14 cellular contexts compared by ENCODE assay signal in genomic region chr1:26020390-26020789, GRCh38. TPM values are rescaled to one million over a fixed set of nuclear protein-coding genes. Genes with fewer than 3 reads are reported as not detected.
DNase-seq lines count a peak whose midpoint lies in the region; ATAC-seq, FAIRE-seq and TF ChIP-seq lines count a peak whose summit lies in the region.
"Had no signal": no experiment of that assay in that cellular context is flagged by ENCODE, and none has a peak within 500 bp of the region (broad histone marks: within the 10 kb centered on the region; RNA-seq: fewer than 3 reads in every experiment).

No MANE protein-coding gene starts in this region.

- no peak overlapping the region for H3K4me3 ChIP-seq in testis
- H3K4me3 ChIP-seq: adrenal gland, lower lobe of right lung had no signal

- no peaks in the 10 kb centered on the region for H3K36me3 Mint-ChIP-seq in osteocyte (ENCODE audit: unreplicated experiment)
- H3K36me3 Mint-ChIP-seq: CD8-positive, alpha-beta T cell had no signal

- H3K4me1 ChIP-seq in testis = peaks cover 52% of the 10 kb centered on the region

- ATAC-seq in GM21367 (IDR thresholded peaks at IDR 0.05; ENCODE audit: unreplicated experiment) = no peak
- ATAC-seq: CD8-positive, alpha-beta T cell; lower lobe of right lung had no signal

- H3K27ac Mint-ChIP-seq in osteocyte (ENCODE audit: unreplicated experiment) = no peak overlapping the region
- H3K27ac Mint-ChIP-seq: CD8-positive, alpha-beta T cell had no signal

- H3K9me3 ChIP-seq in testis = no peaks in the 10 kb centered on the region
- H3K9me3 ChIP-seq: adrenal gland, lower lobe of right lung had no signal

- intact Hi-C loops in testis (cut with DNase I; ENCODE audit: low total_unique reads) = no loop called here

- no peak for TF ChIP-seq POLR2A in testis (IDR thresholded peaks at IDR 0.05)

- no peaks in the 10 kb centered on the region for H3K27me3 ChIP-seq in testis
- H3K27me3 ChIP-seq: adrenal gland had no signal

- peaks cover 33% of the 10 kb centered on the region for H3K4me1 Mint-ChIP-seq in osteocyte (ENCODE audit: unreplicated experiment)

- peak overlapping the region; percentile 37 to 50 for H3K27ac ChIP-seq in testis
- H3K27ac ChIP-seq: lower lobe of right lung had no signal

- 38 to 41% methylated on average over 6 of the region's 6 CpGs for WGBS in testis, 2 donors

- no peak for TF ChIP-seq CTCF in testis (IDR thresholded peaks at IDR 0.05)
- TF ChIP-seq CTCF in osteocyte (IDR thresholded peaks at IDR 0.05) = no peak

- no peaks in the 10 kb centered on the region for H3K36me3 ChIP-seq in testis (ENCODE audit: low read depth, missing control alignments)
- H3K36me3 ChIP-seq: adrenal gland, lower lobe of right lung had no signal

- no peaks in the 10 kb centered on the region for H3K27me3 Mint-ChIP-seq in osteocyte (ENCODE audit: unreplicated experiment)

- DNase-seq in HTR-8/SVneo (ENCODE audit: insufficient read length, low spot score) (no peak), dedifferentiated amniotic fluid mesenchymal stem cell (ENCODE audit: extremely low spot score) (peak; percentile 27), iris pigment epithelial cell (ENCODE audit: low read depth) (peak; percentile 53), testis (peak; percentile 52), medulla oblongata (ENCODE audit: extremely low spot score) (no peak), osteocyte (ENCODE audit: extremely low spot score, unreplicated experiment) (no peak)
- DNase-seq: adrenal gland; CD8-positive, alpha-beta T cell; GDM1; hippocampal formation; lower lobe of right lung; stimulated activated naive CD4-positive, alpha-beta T cell treated with Interleukin-2 at 50 U/mL for 16 hours had no signal

- H3K9me3 Mint-ChIP-seq in osteocyte (ENCODE audit: unreplicated experiment) = no peaks in the 10 kb centered on the region
- H3K9me3 Mint-ChIP-seq: CD8-positive, alpha-beta T cell had no signal

- no peak overlapping the region for H3K4me3 Mint-ChIP-seq in osteocyte (ENCODE audit: unreplicated experiment)
- H3K4me3 Mint-ChIP-seq: CD8-positive, alpha-beta T cell had no signal

- FAIRE-seq in HTR-8/SVneo (lab: Jason Lieb, UNC) = peak; percentile 63
- FAIRE-seq: H54 had no signal

RNA-seq across cellular contexts. Expression of gene EXTL1, which starts 1.2 kb away (rescaled TPM):
- 1 to 10 TPM; 1.3 to 2.8 TPM for total RNA-seq in testis
- polyA plus RNA-seq in testis (ENCODE audit: insufficient read depth, low read depth, low replicate concordance) = 1.3 TPM
- total RNA-seq in osteocyte = 0.30 and 0.34 TPM in 2 replicates

RNA-seq across cellular contexts. Expression of gene PAFAH2, which starts 22.5 kb away (rescaled TPM):
- total RNA-seq in testis (10 to 100 TPM; 14.5 to 24.1 TPM), osteocyte (8.4 and 10.4 TPM in 2 replicates)
- 18.9 TPM for polyA plus RNA-seq in testis (ENCODE audit: insufficient read depth, low read depth, low replicate concordance)

RNA-seq across cellular contexts. Expression of gene SLC30A2, which starts 25.5 kb away (rescaled TPM):
- total RNA-seq in testis (under 1 TPM; 0.24 to 0.87 TPM), osteocyte (not detected in 2 replicates)
- 1.0 TPM for polyA plus RNA-seq in testis (ENCODE audit: insufficient read depth, low read depth, low replicate concordance)
- total RNA-seq: CD8-positive, alpha-beta T cell; lower lobe of right lung had no signal

RNA-seq across cellular contexts. Expression of gene TRIM63, which starts 47.0 kb away (rescaled TPM):
- total RNA-seq in testis = under 1 TPM; 0.50 to 0.71 TPM
- polyA plus RNA-seq in testis (ENCODE audit: insufficient read depth, low read depth, low replicate concordance) = 1.2 TPM
- total RNA-seq in osteocyte = 0.21 TPM in 1 of 2 replicates, not detected in the other
- total RNA-seq: CD8-positive, alpha-beta T cell had no signal

Comparison
In these comparisons a context has a peak if more than half of its experiments do, and no peak if none do; other contexts are left out.
1. DNase-seq: peak in dedifferentiated amniotic fluid mesenchymal stem cell (single experiment), iris pigment epithelial cell (single experiment) and testis (single experiment); none in HTR-8/SVneo (single experiment), medulla oblongata (single experiment) and osteocyte (single experiment).